12 cellular contexts compared by ENCODE assay signal in the genomic region with DNA sequence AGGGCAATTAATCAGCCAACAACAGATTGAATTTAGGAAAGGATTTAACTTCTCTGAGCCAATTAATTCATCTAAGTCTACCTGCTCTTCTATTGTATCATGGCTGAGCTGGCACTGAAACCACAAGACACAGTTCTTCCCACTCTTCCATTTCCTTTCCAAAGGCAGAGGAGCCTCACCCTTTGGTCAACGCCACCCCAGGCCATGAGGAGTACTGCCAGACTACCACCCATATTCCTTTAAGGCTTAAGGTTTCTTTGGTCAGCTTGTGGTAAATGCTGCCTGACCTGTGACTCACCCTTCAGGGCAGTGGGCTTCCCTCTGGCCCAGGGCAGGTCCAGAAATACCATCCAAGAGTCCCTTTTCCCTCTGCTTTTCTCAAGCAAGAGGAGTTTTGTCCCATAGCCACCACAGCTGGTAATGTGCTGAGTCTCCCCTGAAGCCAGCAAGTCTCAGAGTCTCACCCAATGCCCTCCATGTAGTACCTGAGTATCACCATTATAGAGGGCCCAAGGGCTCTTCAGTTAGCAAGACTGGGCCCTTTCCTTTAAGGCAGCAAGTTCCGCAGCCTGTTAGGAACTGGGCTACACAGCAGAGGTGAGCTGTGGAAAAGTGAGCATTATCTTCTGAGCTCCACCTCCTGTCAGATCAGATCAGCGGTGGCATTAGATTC.
DNase-seq lines count a peak whose midpoint lies in the region; ATAC-seq and TF ChIP-seq lines count a peak whose summit lies in the region.
"Had no signal": no experiment of that assay in that cellular context is flagged by ENCODE, and none has a peak within 500 bp of the region (broad histone marks: within the 10 kb centered on the region; RNA-seq: fewer than 3 reads in every experiment).

No MANE protein-coding gene starts in this region.

- peak; percentile 26; the same call in 1 of the 2 replicates for TF ChIP-seq CTCF in VCaP (conservative IDR thresholded peaks at IDR 0.05)
- no peak for TF ChIP-seq CTCF in body of pancreas (IDR thresholded peaks at IDR 0.05)
- TF ChIP-seq CTCF in natural killer cell (IDR thresholded peaks at IDR 0.05) = no peak

- ATAC-seq in body of pancreas (no peak), natural killer cell (no peak), HG03159 (IDR thresholded peaks at IDR 0.05; ENCODE audit: unreplicated experiment) (no peak)

- no peaks in the 10 kb centered on the region for H3K27me3 Mint-ChIP-seq in natural killer cell (ENCODE audit: low read depth in 2 of 2)
- H3K27me3 Mint-ChIP-seq: CD4-positive, alpha-beta memory T cell had no signal

- H3K4me1 ChIP-seq in body of pancreas = no peaks in the 10 kb centered on the region

- H3K4me3 Mint-ChIP-seq in natural killer cell = no peak overlapping the region
- H3K4me3 Mint-ChIP-seq: CD4-positive, alpha-beta memory T cell had no signal

- no peak for TF ChIP-seq POLR2A in body of pancreas (IDR thresholded peaks at IDR 0.05)

- WGBS in body of pancreas, 2 donors = 77 to 84% methylated on average over 3 of the region's 3 CpGs

- no peaks in the 10 kb centered on the region for H3K36me3 ChIP-seq in body of pancreas (replicated peaks in 1 of 2; ENCODE audit: insufficient read depth in 1 of 2, low read depth in 2 of 2)

- no peaks in the 10 kb centered on the region for H3K4me1 Mint-ChIP-seq in natural killer cell
- H3K4me1 Mint-ChIP-seq: CD4-positive, alpha-beta memory T cell had no signal

- H3K4me3 ChIP-seq in body of pancreas = no peak overlapping the region

- peaks cover 0 to 4% of the 10 kb centered on the region in 2 donors for H3K9me3 Mint-ChIP-seq in natural killer cell

- DNase-seq in Daoy (ENCODE audit: low read depth) (peak; percentile 10), LHCN-M2 (ENCODE audit: low read depth) (peak; percentile 80), kidney glomerular epithelial cell (lab: John Stamatoyannopoulos, UW) (peak; percentile 31), body of pancreas (no peak), natural killer cell (no peak)
- no peak for DNase-seq in activated CD4-positive, CD25-positive, alpha-beta regulatory T cell treated with anti-CD3 and anti-CD28 coated beads, Interleukin-2, amount 50 U/mL, for 72 hours
- DNase-seq: activated CD4-positive, alpha-beta T cell treated with anti-CD3 and anti-CD28 coated beads for 1 hour; activated naive CD4-positive, alpha-beta T cell; CD4-positive, alpha-beta memory T cell; nucleus accumbens had no signal

- no peak overlapping the region for H3K27ac Mint-ChIP-seq in natural killer cell
- H3K27ac Mint-ChIP-seq: CD4-positive, alpha-beta memory T cell had no signal

- intact Hi-C loops in body of pancreas (cut with DNase I) (no loop called here), natural killer cell (cut with micrococcal nuclease) (no loop called here)

- no peaks in the 10 kb centered on the region for H3K9me3 ChIP-seq in body of pancreas

- H3K27me3 ChIP-seq in body of pancreas = no peaks in the 10 kb centered on the region

- H3K36me3 Mint-ChIP-seq in natural killer cell = no peaks in the 10 kb centered on the region
- H3K36me3 Mint-ChIP-seq: CD4-positive, alpha-beta memory T cell had no signal

- H3K27ac ChIP-seq in VCaP (no peak overlapping the region), body of pancreas (no peak overlapping the region)

Comparison
In these comparisons a context has a peak if more than half of its experiments do, and no peak if none do; other contexts are left out.
1. DNase-seq: peak in Daoy (single experiment), LHCN-M2 (single experiment) and kidney glomerular epithelial cell (single experiment); none in body of pancreas (0 of 4), activated CD4-positive, CD25-positive, alpha-beta regulatory T cell treated with anti-CD3 and anti-CD28 coated beads, Interleukin-2, amount 50 U/mL, for 72 hours (single experiment) and natural killer cell (single experiment).